In genomic region chr14:55724736-55725135, GRCh38 we compare ENCODE assay signal across 33 cellular contexts.
"Had no signal": no experiment of that assay in that cellular context is flagged by ENCODE, and none has a peak within 500 bp of the region (broad histone marks: within the 10 kb centered on the region; RNA-seq: fewer than 3 reads in every experiment).

No MANE protein-coding gene starts in this region.

- H3K36me3 Mint-ChIP-seq: activated CD4-positive, alpha-beta memory T cell treated with anti-CD3 and anti-CD28 coated beads for 36 hours; stimulated activated effector memory CD8-positive, alpha-beta T cell treated with anti-CD3 and anti-CD28 coated beads, Interleukin-12 subunit alpha, Interleukin-12 subunit beta, amount 100 ng/mL, for 72 hours; type B pancreatic cell had no signal

- H3K36me3 ChIP-seq: adrenal gland, esophagus squamous epithelium, heart right ventricle, ovary, thoracic aorta, uterus, WERI-Rb-1 had no signal

- H3K9me3 ChIP-seq: adrenal gland, body of pancreas, esophagus squamous epithelium, heart right ventricle, ovary, thoracic aorta, uterus had no signal

- H3K27me3 ChIP-seq: adrenal gland, body of pancreas, esophagus squamous epithelium, heart right ventricle, ovary, uterus had no signal

- H3K4me3 ChIP-seq: adrenal gland, body of pancreas, esophagus squamous epithelium, heart right ventricle, ovary, skin epidermis, thoracic aorta, uterus had no signal

- H3K9me3 Mint-ChIP-seq: activated CD4-positive, alpha-beta memory T cell treated with anti-CD3 and anti-CD28 coated beads for 36 hours; activated naive CD4-positive, alpha-beta T cell treated with anti-CD3 and anti-CD28 coated beads for 36 hours; activated naive CD8-positive, alpha-beta T cell treated with anti-CD3 and anti-CD28 coated beads for 36 hours; activated T-helper 1 cell treated with anti-CD3 and anti-CD28 coated beads, Interleukin-12 subunit alpha, Interleukin-12 subunit beta, Interleukin-2, Interleukin-4 antibody, amounts not matched to agents 30 ng/mL and 10 ng/mL and 1 ng/mL, durations not matched to agents 14 hours and 24 hours and 36 hours; naive thymus-derived CD4-positive, alpha-beta T cell; stimulated activated effector memory CD8-positive, alpha-beta T cell treated with anti-CD3 and anti-CD28 coated beads, Interleukin-12 subunit alpha, Interleukin-12 subunit beta, amount 100 ng/mL, for 72 hours; stimulated activated naive CD8-positive, alpha-beta T cell treated with anti-CD3 and anti-CD28 coated beads, Interleukin-15, Interleukin-2, amounts not matched to agents 100 ng/mL and 50 ng/mL, for 24 hours; type B pancreatic cell had no signal

- H3K27me3 Mint-ChIP-seq: activated CD4-positive, alpha-beta memory T cell treated with anti-CD3 and anti-CD28 coated beads for 36 hours; stimulated activated naive CD8-positive, alpha-beta T cell treated with anti-CD3 and anti-CD28 coated beads, Interleukin-15, Interleukin-2, amounts not matched to agents 100 ng/mL and 50 ng/mL, for 24 hours; type B pancreatic cell had no signal

- FAIRE-seq: colon, endometrium had no signal

- H3K27ac ChIP-seq: adrenal gland, body of pancreas, epithelial cell of prostate, esophagus squamous epithelium, heart right ventricle, ovary, skin epidermis, thoracic aorta, uterus, WERI-Rb-1 had no signal

- H3K27ac Mint-ChIP-seq: activated CD4-positive, alpha-beta memory T cell treated with anti-CD3 and anti-CD28 coated beads for 36 hours; activated naive CD4-positive, alpha-beta T cell treated with anti-CD3 and anti-CD28 coated beads for 36 hours; activated naive CD8-positive, alpha-beta T cell treated with anti-CD3 and anti-CD28 coated beads for 36 hours; activated T-helper 1 cell treated with anti-CD3 and anti-CD28 coated beads, Interleukin-12 subunit alpha, Interleukin-12 subunit beta, Interleukin-2, Interleukin-4 antibody, amounts not matched to agents 30 ng/mL and 10 ng/mL and 1 ng/mL, durations not matched to agents 14 hours and 24 hours and 36 hours; naive thymus-derived CD4-positive, alpha-beta T cell; progenitor cell of endocrine pancreas; stimulated activated effector memory CD8-positive, alpha-beta T cell treated with anti-CD3 and anti-CD28 coated beads, Interleukin-12 subunit alpha, Interleukin-12 subunit beta, amount 100 ng/mL, for 72 hours; stimulated activated naive CD8-positive, alpha-beta T cell treated with anti-CD3 and anti-CD28 coated beads, Interleukin-15, Interleukin-2, amounts not matched to agents 100 ng/mL and 50 ng/mL, for 24 hours; type B pancreatic cell had no signal

- DNase-seq: activated CD4-positive, alpha-beta memory T cell treated with anti-CD3 and anti-CD28 coated beads for 36 hours; activated CD4-positive, alpha-beta T cell treated with anti-CD3 and anti-CD28 coated beads for 48 hours; activated CD8-positive, alpha-beta memory T cell treated with anti-CD3 and anti-CD28 coated beads, Interleukin-2, amount 50 U/mL, for 4 hours; activated effector memory CD4-positive, alpha-beta T cell treated with anti-CD3 and anti-CD28 coated beads, Interleukin-2, amount 50 U/mL, for 16 hours; activated naive CD4-positive, alpha-beta T cell treated with anti-CD3 and anti-CD28 coated beads for 36 hours; activated naive CD8-positive, alpha-beta T cell treated with anti-CD3 and anti-CD28 coated beads for 36 hours; activated T-cell treated with anti-CD3 and anti-CD28 coated beads, Interleukin-2, amount 50 U/mL, for 1 hour; adrenal gland; aorta; body of pancreas; dermis blood vessel endothelial cell; effector CD8-positive, alpha-beta T cell; esophagus squamous epithelium; foreskin melanocyte; heart right ventricle; midbrain; naive thymus-derived CD4-positive, alpha-beta T cell; ovary; stimulated activated CD4-positive, alpha-beta T cell treated with anti-CD3 and anti-CD28 coated beads, Interleukin-4, amount 100 ng/mL, for 24 hours; uterus; WERI-Rb-1 had no signal

- H3K4me1 Mint-ChIP-seq: activated naive CD8-positive, alpha-beta T cell treated with anti-CD3 and anti-CD28 coated beads for 36 hours; stimulated activated effector memory CD8-positive, alpha-beta T cell treated with anti-CD3 and anti-CD28 coated beads, Interleukin-12 subunit alpha, Interleukin-12 subunit beta, amount 100 ng/mL, for 72 hours had no signal

- H3K4me1 ChIP-seq: adrenal gland, esophagus squamous epithelium, heart right ventricle, uterus had no signal

- H3K4me3 Mint-ChIP-seq: activated CD4-positive, alpha-beta memory T cell treated with anti-CD3 and anti-CD28 coated beads for 36 hours; activated naive CD4-positive, alpha-beta T cell treated with anti-CD3 and anti-CD28 coated beads for 36 hours; activated naive CD8-positive, alpha-beta T cell treated with anti-CD3 and anti-CD28 coated beads for 36 hours; activated T-helper 1 cell treated with anti-CD3 and anti-CD28 coated beads, Interleukin-12 subunit alpha, Interleukin-12 subunit beta, Interleukin-2, Interleukin-4 antibody, amounts not matched to agents 30 ng/mL and 10 ng/mL and 1 ng/mL, durations not matched to agents 14 hours and 24 hours and 36 hours; naive thymus-derived CD4-positive, alpha-beta T cell; stimulated activated effector memory CD8-positive, alpha-beta T cell treated with anti-CD3 and anti-CD28 coated beads, Interleukin-12 subunit alpha, Interleukin-12 subunit beta, amount 100 ng/mL, for 72 hours; stimulated activated naive CD8-positive, alpha-beta T cell treated with anti-CD3 and anti-CD28 coated beads, Interleukin-15, Interleukin-2, amounts not matched to agents 100 ng/mL and 50 ng/mL, for 24 hours; type B pancreatic cell had no signal

- ATAC-seq: activated CD4-positive, CD25-positive, alpha-beta regulatory T cell treated with anti-CD3 and anti-CD28 coated beads, Interleukin-2, amount 50 U/mL, for 24 hours; body of pancreas; heart right ventricle; naive thymus-derived CD4-positive, alpha-beta T cell; sciatic nerve; stimulated activated effector memory CD8-positive, alpha-beta T cell treated with anti-CD3 and anti-CD28 coated beads, Interleukin-12 subunit alpha, Interleukin-12 subunit beta, amount 100 ng/mL, for 72 hours had no signal
